15 cellular contexts compared by ENCODE assay signal in genomic region chr17:74070374-74070773, GRCh38.
DNase-seq lines count a peak whose midpoint lies in the region; ATAC-seq and TF ChIP-seq lines count a peak whose summit lies in the region.
"Had no signal": no experiment of that assay in that cellular context is flagged by ENCODE, and none has a peak within 500 bp of the region (broad histone marks: within the 10 kb centered on the region; RNA-seq: fewer than 3 reads in every experiment).

No MANE protein-coding gene starts in this region.

- H3K36me3 ChIP-seq in SK-N-SH (replicated peaks in 1 of 2; ENCODE audit: control insufficient read depth in 1 of 2, insufficient read depth in 2 of 2, low read length in 1 of 2) (no peaks in the 10 kb centered on the region), WERI-Rb-1 (no peaks in the 10 kb centered on the region), neural progenitor cell (no peaks in the 10 kb centered on the region)
- H3K36me3 ChIP-seq: BLaER1 had no signal

- no peak overlapping the region for H3K27ac ChIP-seq in SK-N-SH (ENCODE audit: low read depth in 2 of 2, low read length in 1 of 2)
- no peak overlapping the region for H3K27ac ChIP-seq in WERI-Rb-1
- H3K27ac ChIP-seq in neural progenitor cell, result no peak overlapping the region
- H3K27ac ChIP-seq: 22Rv1, A549, BLaER1, HL-60 had no signal

- no peak for TF ChIP-seq CTCF in SK-N-SH (IDR thresholded peaks at IDR 0.05)
- TF ChIP-seq CTCF in WERI-Rb-1 (IDR thresholded peaks at IDR 0.05; ENCODE audit: low read depth, low read length), result peak; percentile 43; the same call in 1 of the 2 replicates
- peak; percentile 20 for TF ChIP-seq CTCF in neural progenitor cell (IDR thresholded peaks at IDR 0.05)

- H3K36me3 Mint-ChIP-seq in neural progenitor cell, result no peaks in the 10 kb centered on the region
- H3K36me3 Mint-ChIP-seq: CD14-positive monocyte; CD4-positive, alpha-beta memory T cell had no signal

- H3K4me2 ChIP-seq in SK-N-SH, result no peak overlapping the region
- no peak overlapping the region for H3K4me2 ChIP-seq in neural progenitor cell
- H3K4me2 ChIP-seq: A549, BLaER1 had no signal

- H3K27ac Mint-ChIP-seq in neural progenitor cell, result no peak overlapping the region
- H3K27ac Mint-ChIP-seq: CD4-positive, alpha-beta memory T cell had no signal

- TF ChIP-seq RAD21 in SK-N-SH (IDR thresholded peaks at IDR 0.05; ENCODE audit: low read length), result peak; percentile 26; the same call in 1 of the 2 replicates

- H3K27me3 ChIP-seq in SK-N-SH (ENCODE audit: insufficient read depth), result no peaks in the 10 kb centered on the region
- H3K27me3 ChIP-seq in WERI-Rb-1 (ENCODE audit: insufficient read depth, low read depth, severe bottlenecking), result no peaks in the 10 kb centered on the region
- H3K27me3 ChIP-seq in neural progenitor cell, result no peaks in the 10 kb centered on the region
- H3K27me3 ChIP-seq: BLaER1 had no signal

- no peaks in the 10 kb centered on the region for H3K9me2 ChIP-seq in SK-N-SH

- peaks cover 4% of the 10 kb centered on the region for H3K27me3 Mint-ChIP-seq in neural progenitor cell (ENCODE audit: insufficient read depth, low read depth)

- no peaks in the 10 kb centered on the region for H4K20me1 ChIP-seq in SK-N-SH (ENCODE audit: insufficient read depth)
- no peaks in the 10 kb centered on the region for H4K20me1 ChIP-seq in neural progenitor cell (ENCODE audit: low read depth)
- H4K20me1 ChIP-seq: BLaER1 had no signal

- H3K9ac ChIP-seq in SK-N-SH (no peak overlapping the region), neural progenitor cell (no peak overlapping the region)
- H3K9ac ChIP-seq: BLaER1 had no signal

- H3K4me1 ChIP-seq in SK-N-SH (ENCODE audit: control insufficient read depth in 1 of 2, insufficient read depth in 2 of 2, low read depth in 1 of 2, low read length in 1 of 2) (no peaks in the 10 kb centered on the region), neural progenitor cell (no peaks in the 10 kb centered on the region)
- H3K4me1 ChIP-seq: A549, BLaER1 had no signal

- peaks cover 3% of the 10 kb centered on the region for H3K4me1 Mint-ChIP-seq in neural progenitor cell
- H3K4me1 Mint-ChIP-seq: CD14-positive monocyte; CD4-positive, alpha-beta memory T cell had no signal

- no peaks in the 10 kb centered on the region for H3K79me2 ChIP-seq in SK-N-SH (ENCODE audit: insufficient read depth)
- H3K79me2 ChIP-seq in neural progenitor cell (ENCODE audit: low read depth), result no peaks in the 10 kb centered on the region

- TF ChIP-seq EP300 in SK-N-SH (IDR thresholded peaks at IDR 0.05; ENCODE audit: borderline replicate concordance in 1 of 2, low read depth in 1 of 2, low read length in 1 of 2), result no peak

- CTCF ChIA-PET in SK-N-SH (lab: Yijun Ruan, JAX), result interaction anchor here (1.1 to 6.0 kb wide), 5 partner anchors 9 to 129 kb away, joined by 3 to 36 read pairs (median 4); no protein-coding TSS in a partner anchor

- 18% methylated on average over 3 of the region's 3 CpGs for WGBS in SK-N-SH (ENCODE audit: low lambda C conversion rate)

- H3K9me3 ChIP-seq in SK-N-SH (0 out of 2 replicates have a peak, but pooled peaks cover 5% of the 10 kb centered on the region), WERI-Rb-1 (ENCODE audit: severe bottlenecking) (peaks cover 11% of the 10 kb centered on the region), neural progenitor cell (ENCODE audit: low read depth) (no peaks in the 10 kb centered on the region)

- no peak overlapping the region for H3K4me3 ChIP-seq in SK-N-SH (ENCODE audit: low read depth in 2 of 2, low read length in 1 of 2)
- H3K4me3 ChIP-seq in WERI-Rb-1 (ENCODE audit: low read depth, low read length), result no peak overlapping the region
- no peak overlapping the region for H3K4me3 ChIP-seq in neural progenitor cell
- H3K4me3 ChIP-seq: A549, BLaER1 had no signal

- H3K4me3 Mint-ChIP-seq in neural progenitor cell, result no peak overlapping the region
- H3K4me3 Mint-ChIP-seq: CD14-positive monocyte; CD4-positive, alpha-beta memory T cell had no signal

- no peaks in the 10 kb centered on the region for H3F3A ChIP-seq in SK-N-SH (replicated peaks; ENCODE audit: insufficient read depth)
- no peaks in the 10 kb centered on the region for H3F3A ChIP-seq in neural progenitor cell (ENCODE audit: low read depth)

- ATAC-seq in SK-N-SH treated with all-trans-retinoic acid at 6 μM for 48 hours (no peak), HG02870 (IDR thresholded peaks at IDR 0.05; ENCODE audit: unreplicated experiment) (no peak)
- ATAC-seq: A549 had no signal

- POLR2A ChIA-PET in SK-N-SH (lab: Yijun Ruan, JAX), result no interaction called here

- peaks cover 12% of the 10 kb centered on the region for H3K9me3 Mint-ChIP-seq in neural progenitor cell

- peak; percentile 24 for DNase-seq in DMS 273 (lab: John Stamatoyannopoulos, UW; ENCODE audit: unreplicated experiment)
- DNase-seq in DMS 273 treated with DMSO at 0.1 percent for 48 hours (lab: John Stamatoyannopoulos, UW), result no peak
- DNase-seq in SK-N-SH, result no peak
- no peak for DNase-seq in WERI-Rb-1
- no peak for DNase-seq in neural progenitor cell (ENCODE audit: low spot score)
- DNase-seq in activated CD4-positive, CD25-positive, alpha-beta regulatory T cell (lab: John Stamatoyannopoulos, UW), result no peak
- DNase-seq: CD4-positive, alpha-beta memory T cell; HCEC 1CT had no signal

- H2AFZ ChIP-seq in SK-N-SH (ENCODE audit: low read depth) (no peak overlapping the region), neural progenitor cell (replicated peaks) (no peak overlapping the region)

TF ChIP-seq in SK-N-SH, 30 proteins besides CTCF, POLR2A, EP300 and RAD21:
- TF ChIP-seq SMC3 (IDR thresholded peaks at IDR 0.05; ENCODE audit: low read depth, low read length) (no peak), NFIC (IDR thresholded peaks at IDR 0.05; ENCODE audit: borderline replicate concordance) (no peak), IRF3 (IDR thresholded peaks at IDR 0.05; ENCODE audit: low read depth, low read length) (no peak), RFX5 (IDR thresholded peaks at IDR 0.05; ENCODE audit: low read length) (no peak), MXI1 (IDR thresholded peaks at IDR 0.05; ENCODE audit: low read depth, low read length) (no peak), TCF12 (IDR thresholded peaks at IDR 0.05) (no peak), GATA2 (CRISPR knock-in tag; IDR thresholded peaks at IDR 0.05) (no peak), RCOR1 (IDR thresholded peaks at IDR 0.05; ENCODE audit: low read length) (no peak)

TF ChIP-seq in SK-N-SH treated with all-trans-retinoic acid at 6 μM for 48 hours, 23 proteins besides CTCF, POLR2A, EP300 and RAD21 (continues in another document):
- TF ChIP-seq CSDC2 (CRISPR knock-in tag; IDR thresholded peaks at IDR 0.05), result no peak
- TF ChIP-seq ZC3H10 (CRISPR knock-in tag; IDR thresholded peaks at IDR 0.05), result no peak
- no peak for TF ChIP-seq RARB (CRISPR knock-in tag; IDR thresholded peaks at IDR 0.05)
- TF ChIP-seq CREB5 (CRISPR knock-in tag; IDR thresholded peaks at IDR 0.05; ENCODE audit: low read depth), result no peak
- no peak for TF ChIP-seq ZNF70 (CRISPR knock-in tag; IDR thresholded peaks at IDR 0.05)
- TF ChIP-seq, protein P1, sequence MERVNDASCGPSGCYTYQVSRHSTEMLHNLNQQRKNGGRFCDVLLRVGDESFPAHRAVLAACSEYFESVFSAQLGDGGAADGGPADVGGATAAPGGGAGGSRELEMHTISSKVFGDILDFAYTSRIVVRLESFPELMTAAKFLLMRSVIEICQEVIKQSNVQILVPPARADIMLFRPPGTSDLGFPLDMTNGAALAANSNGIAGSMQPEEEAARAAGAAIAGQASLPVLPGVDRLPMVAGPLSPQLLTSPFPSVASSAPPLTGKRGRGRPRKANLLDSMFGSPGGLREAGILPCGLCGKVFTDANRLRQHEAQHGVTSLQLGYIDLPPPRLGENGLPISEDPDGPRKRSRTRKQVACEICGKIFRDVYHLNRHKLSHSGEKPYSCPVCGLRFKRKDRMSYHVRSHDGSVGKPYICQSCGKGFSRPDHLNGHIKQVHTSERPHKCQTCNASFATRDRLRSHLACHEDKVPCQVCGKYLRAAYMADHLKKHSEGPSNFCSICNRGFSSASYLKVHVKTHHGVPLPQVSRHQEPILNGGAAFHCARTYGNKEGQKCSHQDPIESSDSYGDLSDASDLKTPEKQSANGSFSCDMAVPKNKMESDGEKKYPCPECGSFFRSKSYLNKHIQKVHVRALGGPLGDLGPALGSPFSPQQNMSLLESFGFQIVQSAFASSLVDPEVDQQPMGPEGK (CRISPR knock-in tag; IDR thresholded peaks at IDR 0.05; ENCODE audit: borderline replicate concordance), result no peak
- no peak for TF ChIP-seq ZFP30 (CRISPR knock-in tag; IDR thresholded peaks at IDR 0.05)
- TF ChIP-seq TOX (CRISPR knock-in tag; IDR thresholded peaks at IDR 0.05; ENCODE audit: borderline replicate concordance), result no peak
- TF ChIP-seq ZNF8 (CRISPR knock-in tag; IDR thresholded peaks at IDR 0.05), result no peak
- TF ChIP-seq GLIS3 (CRISPR knock-in tag; IDR thresholded peaks at IDR 0.05), result no peak
- TF ChIP-seq SNAI2 (CRISPR knock-in tag; IDR thresholded peaks at IDR 0.05), result no peak
- TF ChIP-seq, protein P2, sequence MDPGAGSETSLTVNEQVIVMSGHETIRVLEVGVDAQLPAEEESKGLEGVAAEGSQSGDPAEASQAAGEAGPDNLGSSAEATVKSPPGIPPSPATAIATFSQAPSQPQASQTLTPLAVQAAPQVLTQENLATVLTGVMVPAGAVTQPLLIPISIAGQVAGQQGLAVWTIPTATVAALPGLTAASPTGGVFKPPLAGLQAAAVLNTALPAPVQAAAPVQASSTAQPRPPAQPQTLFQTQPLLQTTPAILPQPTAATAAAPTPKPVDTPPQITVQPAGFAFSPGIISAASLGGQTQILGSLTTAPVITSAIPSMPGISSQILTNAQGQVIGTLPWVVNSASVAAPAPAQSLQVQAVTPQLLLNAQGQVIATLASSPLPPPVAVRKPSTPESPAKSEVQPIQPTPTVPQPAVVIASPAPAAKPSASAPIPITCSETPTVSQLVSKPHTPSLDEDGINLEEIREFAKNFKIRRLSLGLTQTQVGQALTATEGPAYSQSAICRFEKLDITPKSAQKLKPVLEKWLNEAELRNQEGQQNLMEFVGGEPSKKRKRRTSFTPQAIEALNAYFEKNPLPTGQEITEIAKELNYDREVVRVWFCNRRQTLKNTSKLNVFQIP (CRISPR knock-in tag; IDR thresholded peaks at IDR 0.05; ENCODE audit: borderline replicate concordance, low read depth), result no peak
- TF ChIP-seq ISL1 (CRISPR knock-in tag; IDR thresholded peaks at IDR 0.05), result no peak
- TF ChIP-seq ZNF565 (CRISPR knock-in tag; conservative IDR thresholded peaks at IDR 0.05; ENCODE audit: low read depth), result no peak
- no peak for TF ChIP-seq ESRRG (CRISPR knock-in tag; IDR thresholded peaks at IDR 0.05)
